28 cellular contexts compared by ENCODE assay signal in genomic region chr11:134482865-134483264, GRCh38.
"Had no signal": no experiment of that assay in that cellular context is flagged by ENCODE, and none has a peak within 500 bp of the region (broad histone marks: within the 10 kb centered on the region; RNA-seq: fewer than 3 reads in every experiment).

No MANE protein-coding gene starts in this region.

- H3K27me3 ChIP-seq: right atrium auricular region, right lobe of liver, tibial nerve, upper lobe of left lung had no signal

- H3K79me2 ChIP-seq: parathyroid adenoma had no signal

- H2AFZ ChIP-seq: parathyroid adenoma had no signal

- H3K4me2 ChIP-seq: smooth muscle cell had no signal

- H3K4me1 Mint-ChIP-seq: immature natural killer cell; memory B cell; naive thymus-derived CD8-positive, alpha-beta T cell; nephron; stimulated activated memory B cell treated with anti-CD40 and anti-IgM and Interleukin-4, amounts not matched to agents 10 μg/mL and 1 μg/mL and 100 μg/mL, for 72 hours; stimulated activated naive CD8-positive, alpha-beta T cell treated with anti-CD3 and anti-CD28 coated beads, Interleukin-15, amount 100 ng/mL, for 72 hours had no signal

- H3K9me3 Mint-ChIP-seq: immature natural killer cell; nephron; neural crest cell; stimulated activated memory B cell treated with anti-CD40 and anti-IgM and Interleukin-4, amounts not matched to agents 10 μg/mL and 1 μg/mL and 100 μg/mL, for 72 hours; stimulated activated naive CD8-positive, alpha-beta T cell treated with anti-CD3 and anti-CD28 coated beads, Interleukin-15, amount 100 ng/mL, for 72 hours had no signal

- H3K36me3 Mint-ChIP-seq: memory B cell; naive thymus-derived CD8-positive, alpha-beta T cell; stimulated activated memory B cell treated with anti-CD40 and anti-IgM and Interleukin-4, amounts not matched to agents 10 μg/mL and 1 μg/mL and 100 μg/mL, for 72 hours had no signal

- ATAC-seq: left colon; naive thymus-derived CD8-positive, alpha-beta T cell; psoas muscle; right lobe of liver; stimulated activated memory B cell treated with anti-CD40 and anti-IgM and Interleukin-4, amounts not matched to agents 10 μg/mL and 1 μg/mL and 100 μg/mL, for 72 hours; stimulated activated naive CD8-positive, alpha-beta T cell treated with anti-CD3 and anti-CD28 coated beads, Interleukin-15, amount 100 ng/mL, for 72 hours had no signal

- H3K9ac ChIP-seq: parathyroid adenoma had no signal

- DNase-seq: hypothalamus; immature natural killer cell; kidney; left colon; left ventricle myocardium inferior; naive thymus-derived CD8-positive, alpha-beta T cell; nucleus accumbens; psoas muscle; right lobe of liver; stimulated activated CD4-positive, alpha-beta T cell treated with anti-CD3 and anti-CD28 coated beads, Interleukin-1b, Interleukin-23, amount 100 ng/mL, for 48 hours; stimulated activated CD4-positive, alpha-beta T cell treated with anti-CD3 and anti-CD28 coated beads, Interleukin-2, amount 100 ng/mL, for 48 hours; stimulated activated CD4-positive, alpha-beta T cell treated with anti-CD3 and anti-CD28 coated beads, Interleukin-4, amount 100 ng/mL, for 4 hours; stimulated activated CD8-positive, alpha-beta memory T cell treated with anti-CD3 and anti-CD28 coated beads, Interleukin-4, amount 100 ng/mL, for 48 hours; stimulated activated naive CD4-positive, alpha-beta T cell treated with Interleukin-2 at 50 U/mL for 16 hours; stimulated activated naive CD8-positive, alpha-beta T cell treated with anti-CD3 and anti-CD28 coated beads, Interleukin-15, amount 100 ng/mL, for 72 hours; substantia nigra had no signal

- H3K27ac Mint-ChIP-seq: immature natural killer cell; memory B cell; naive thymus-derived CD8-positive, alpha-beta T cell; nephron; stimulated activated memory B cell treated with anti-CD40 and anti-IgM and Interleukin-4, amounts not matched to agents 10 μg/mL and 1 μg/mL and 100 μg/mL, for 72 hours; stimulated activated naive CD8-positive, alpha-beta T cell treated with anti-CD3 and anti-CD28 coated beads, Interleukin-15, amount 100 ng/mL, for 72 hours had no signal

- FAIRE-seq: islet of Langerhans, kidney, urothelium cell line had no signal

- H3K27ac ChIP-seq: left ventricle myocardium inferior, parathyroid adenoma, psoas muscle, right atrium auricular region, right lobe of liver, tibial nerve, upper lobe of left lung had no signal

- H3K4me1 ChIP-seq: left ventricle myocardium inferior, parathyroid adenoma, psoas muscle, right atrium auricular region, tibial nerve, upper lobe of left lung had no signal

- H3K9me3 ChIP-seq: left ventricle myocardium inferior, psoas muscle, right atrium auricular region, right lobe of liver, tibial nerve, upper lobe of left lung had no signal

- H3K4me3 Mint-ChIP-seq: immature natural killer cell; memory B cell; naive thymus-derived CD8-positive, alpha-beta T cell; nephron; neural crest cell; stimulated activated memory B cell treated with anti-CD40 and anti-IgM and Interleukin-4, amounts not matched to agents 10 μg/mL and 1 μg/mL and 100 μg/mL, for 72 hours; stimulated activated naive CD8-positive, alpha-beta T cell treated with anti-CD3 and anti-CD28 coated beads, Interleukin-15, amount 100 ng/mL, for 72 hours had no signal

- H3K4me3 ChIP-seq: left ventricle myocardium inferior, lung, psoas muscle, right atrium auricular region, right lobe of liver, smooth muscle cell, tibial nerve, upper lobe of left lung had no signal

- H3K36me3 ChIP-seq: left ventricle myocardium inferior, right atrium auricular region, tibial nerve, upper lobe of left lung had no signal
